In genomic region chr16:67198238-67198734, GRCh38 we compare ENCODE assay signal across 8 cellular contexts. TPM values are rescaled to one million over a fixed set of nuclear protein-coding genes. Genes with fewer than 3 reads are reported as not detected.
DNase-seq lines count a peak whose midpoint lies in the region; ATAC-seq and TF ChIP-seq lines count a peak whose summit lies in the region.

No MANE protein-coding gene starts in this region.

- H3K4me3 ChIP-seq in sigmoid colon: no peak overlapping the region

- no peaks in the 10 kb centered on the region for H3K9me3 ChIP-seq in sigmoid colon

- TF ChIP-seq EP300 in sigmoid colon (IDR thresholded peaks at IDR 0.05): no peak

- H3K36me3 ChIP-seq in sigmoid colon: peaks cover 33 to 62% (median 48%) of the 10 kb centered on the region in 4 donors

- intact Hi-C loops in left cardiac atrium (cut with DNase I): no loop called here
- intact Hi-C loops in sigmoid colon (cut with DNase I): no loop called here

- H3K4me3 Mint-ChIP-seq in IgD-negative memory B cell: peak overlapping the region in 2 of 4 donors; percentile 37 to 78
- H3K4me3 Mint-ChIP-seq in activated CD8-positive, alpha-beta T cell treated with anti-CD3 and anti-CD28 coated beads, Interleukin-2, amount 10 ng/mL, durations not matched to agents 7 days and 5 days: no peak overlapping the region

- peak; percentile 52 for ATAC-seq in activated CD8-positive, alpha-beta T cell treated with anti-CD3 and anti-CD28 coated beads, Interleukin-2, amount 10 ng/mL, durations not matched to agents 7 days and 5 days
- ATAC-seq in left cardiac atrium (peak; percentile 16 to 45), omental fat pad (ENCODE audit: low FRiP score) (no peak)

- H3K27me3 Mint-ChIP-seq in IgD-negative memory B cell: no peaks in the 10 kb centered on the region
- no peaks in the 10 kb centered on the region for H3K27me3 Mint-ChIP-seq in activated CD8-positive, alpha-beta T cell treated with anti-CD3 and anti-CD28 coated beads, Interleukin-2, amount 10 ng/mL, durations not matched to agents 7 days and 5 days (ENCODE audit: low read depth)

- H3K4me1 ChIP-seq in sigmoid colon: peaks cover 0 to 22% (median 19%) of the 10 kb centered on the region in 4 donors

- peak overlapping the region; percentile 46 to 74 (median 67) for H3K27ac Mint-ChIP-seq in IgD-negative memory B cell
- H3K27ac Mint-ChIP-seq in activated CD8-positive, alpha-beta T cell treated with anti-CD3 and anti-CD28 coated beads, Interleukin-2, amount 10 ng/mL, durations not matched to agents 7 days and 5 days: no peak overlapping the region

- 27 to 62% methylated on average over 12 of the region's 12 CpGs for WGBS in sigmoid colon, 2 donors

- no peaks in the 10 kb centered on the region for H3K27me3 ChIP-seq in sigmoid colon

- H3K27ac ChIP-seq in sigmoid colon: peak overlapping the region in 1 of 4 donors; percentile 20

- DNase-seq in DMS 273 (lab: John Stamatoyannopoulos, UW; ENCODE audit: unreplicated experiment) (peak; percentile 81), left cardiac atrium (peak; percentile 54), sigmoid colon (no peak), omental fat pad (ENCODE audit: low spot score) (no peak), NCI-H524 treated with DMSO at 0.1 percent for 48 hours (lab: John Stamatoyannopoulos, UW) (no peak)
- peak; percentile 44 for DNase-seq in activated CD8-positive, alpha-beta T cell treated with anti-CD3 and anti-CD28 coated beads, Interleukin-2, amount 10 ng/mL, durations not matched to agents 7 days and 5 days
- no peak for DNase-seq in stimulated activated CD8-positive, alpha-beta memory T cell treated with anti-CD3 and anti-CD28 coated beads, Interleukin-4, amount 100 ng/mL, for 48 hours

- H3K4me1 Mint-ChIP-seq in IgD-negative memory B cell: peaks cover 6 to 11% (median 11%) of the 10 kb centered on the region in 3 donors
- peaks cover 22% of the 10 kb centered on the region for H3K4me1 Mint-ChIP-seq in activated CD8-positive, alpha-beta T cell treated with anti-CD3 and anti-CD28 coated beads, Interleukin-2, amount 10 ng/mL, durations not matched to agents 7 days and 5 days (ENCODE audit: low read depth)

- CTCF ChIA-PET in activated CD8-positive, alpha-beta T cell treated with anti-CD3 and anti-CD28 coated beads, Interleukin-2, amount 10 ng/mL, durations not matched to agents 7 days and 5 days (lab: Charles Lee): interaction anchor here (0.8 to 2.3 kb wide), 15 partner anchors 11 to 249 kb away, joined by 3 to 9 read pairs (median 4); partner anchors contain the start of gene TMEM208

- H3K36me3 Mint-ChIP-seq in IgD-negative memory B cell: peaks cover 8% of the 10 kb centered on the region
- H3K36me3 Mint-ChIP-seq in activated CD8-positive, alpha-beta T cell treated with anti-CD3 and anti-CD28 coated beads, Interleukin-2, amount 10 ng/mL, durations not matched to agents 7 days and 5 days (ENCODE audit: low read depth): peaks cover 70% of the 10 kb centered on the region

- POLR2A ChIA-PET in activated CD8-positive, alpha-beta T cell treated with anti-CD3 and anti-CD28 coated beads, Interleukin-2, amount 10 ng/mL, durations not matched to agents 7 days and 5 days (lab: Charles Lee): interaction anchor here (1.2 to 1.5 kb wide), 2 partner anchors 29 to 46 kb away, joined by 4 read pairs; partner anchors contain the start of gene TMEM208

- H3K9me3 Mint-ChIP-seq in IgD-negative memory B cell: no peaks in the 10 kb centered on the region
- H3K9me3 Mint-ChIP-seq in activated CD8-positive, alpha-beta T cell treated with anti-CD3 and anti-CD28 coated beads, Interleukin-2, amount 10 ng/mL, durations not matched to agents 7 days and 5 days (ENCODE audit: insufficient read depth): no peaks in the 10 kb centered on the region

- TF ChIP-seq CTCF in sigmoid colon (IDR thresholded peaks at IDR 0.05) (peak in 3 of 4 experiments; percentile 17 to 52 (median 33)), omental fat pad (IDR thresholded peaks at IDR 0.05) (no peak)

- TF ChIP-seq POLR2A in sigmoid colon (IDR thresholded peaks at IDR 0.05): no peak

RNA-seq across cellular contexts. Expression of gene ELMO3, which starts 0.6 kb away (rescaled TPM):
- polyA plus RNA-seq in IgD-negative memory B cell (0.35 TPM), sigmoid colon (10 to 100 TPM; 31.8 to 41.8 (median 35.1) TPM)
- 1 to 10 TPM; 7.2 to 8.0 TPM for total RNA-seq in activated CD8-positive, alpha-beta T cell treated with anti-CD3 and anti-CD28 coated beads, Interleukin-2, amount 10 ng/mL, durations not matched to agents 7 days and 5 days
- total RNA-seq in left cardiac atrium (1 to 10 TPM; 1.0 to 1.6 TPM), sigmoid colon (1 to 10 TPM in 2 of 4 donors, under 1 TPM in 2; 0.14 to 1.7 (median 1.1) TPM), omental fat pad (1 to 10 TPM; 1.9 to 4.2 (median 3.1) TPM)

RNA-seq across cellular contexts. Expression of gene E2F4, which starts 6.3 kb away (rescaled TPM):
- polyA plus RNA-seq in IgD-negative memory B cell (73.7 TPM), sigmoid colon (10 to 100 TPM; 40.0 to 71.0 (median 51.7) TPM)
- total RNA-seq in activated CD8-positive, alpha-beta T cell treated with anti-CD3 and anti-CD28 coated beads, Interleukin-2, amount 10 ng/mL, durations not matched to agents 7 days and 5 days: 100 to 1,000 TPM; 134 to 138 TPM
- total RNA-seq in left cardiac atrium (10 to 100 TPM; 34.9 to 46.2 TPM), sigmoid colon (10 to 100 TPM; 59.9 to 85.9 (median 76.0) TPM), omental fat pad (100 to 1,000 TPM in 2 of 4 donors, 10 to 100 TPM in 2; 84.9 to 156 (median 107) TPM)

RNA-seq across cellular contexts. Expression of gene EXOC3L1, which starts 8.3 kb away (rescaled TPM):
- polyA plus RNA-seq in IgD-negative memory B cell (not detected), sigmoid colon (1 to 10 TPM; 2.5 to 8.4 (median 5.4) TPM)
- not detected for total RNA-seq in activated CD8-positive, alpha-beta T cell treated with anti-CD3 and anti-CD28 coated beads, Interleukin-2, amount 10 ng/mL, durations not matched to agents 7 days and 5 days
- total RNA-seq in left cardiac atrium (1 to 10 TPM; 1.9 to 2.0 TPM), sigmoid colon (1 to 10 TPM; 1.1 to 4.4 (median 1.9) TPM), omental fat pad (10 to 100 TPM in 1 of 4 donors, 1 to 10 TPM in 3; 2.3 to 28.8 (median 3.4) TPM)

RNA-seq across cellular contexts. Expression of gene MATCAP1, which starts 14.5 kb away (rescaled TPM):
- polyA plus RNA-seq in IgD-negative memory B cell: 0.56 TPM
- 10 to 100 TPM; 43.3 to 48.2 TPM for total RNA-seq in activated CD8-positive, alpha-beta T cell treated with anti-CD3 and anti-CD28 coated beads, Interleukin-2, amount 10 ng/mL, durations not matched to agents 7 days and 5 days
- 10 to 100 TPM; 16.8 to 18.1 TPM for total RNA-seq in left cardiac atrium
- total RNA-seq in sigmoid colon: 10 to 100 TPM in 1 of 4 donors, 1 to 10 TPM in 3; 6.6 to 22.2 (median 9.7) TPM
- polyA plus RNA-seq in sigmoid colon: 10 to 100 TPM in 1 of 3 donors, 1 to 10 TPM in 2; 3.0 to 30.3 (median 4.8) TPM
- 10 to 100 TPM; 12.6 to 53.4 (median 17.2) TPM for total RNA-seq in omental fat pad

RNA-seq across cellular contexts. Expression of gene NOL3, which starts 27.9 kb away (rescaled TPM):
- polyA plus RNA-seq in IgD-negative memory B cell (not detected), sigmoid colon (10 to 100 TPM; 12.7 to 23.9 (median 13.2) TPM)
- 1 to 10 TPM; 7.4 to 8.2 TPM for total RNA-seq in activated CD8-positive, alpha-beta T cell treated with anti-CD3 and anti-CD28 coated beads, Interleukin-2, amount 10 ng/mL, durations not matched to agents 7 days and 5 days
- total RNA-seq in left cardiac atrium (10 to 100 TPM; 58.6 to 80.5 TPM), sigmoid colon (10 to 100 TPM; 23.2 to 36.7 (median 25.9) TPM), omental fat pad (10 to 100 TPM; 17.1 to 60.4 (median 41.3) TPM)

Comparison
In these comparisons a context has a peak if more than half of its experiments do, and no peak if none do; other contexts are left out.
1. DNase-seq: peak in DMS 273 (single experiment), activated CD8-positive, alpha-beta T cell treated with anti-CD3 and anti-CD28 coated beads, Interleukin-2, amount 10 ng/mL, durations not matched to agents 7 days and 5 days (single experiment) and left cardiac atrium (single experiment); none in sigmoid colon (single experiment), omental fat pad (single experiment), stimulated activated CD8-positive, alpha-beta memory T cell treated with anti-CD3 and anti-CD28 coated beads, Interleukin-4, amount 100 ng/mL, for 48 hours (single experiment) and NCI-H524 treated with DMSO at 0.1 percent for 48 hours (single experiment).
2. CTCF ChIP-seq: peak in sigmoid colon (3 of 4); none in omental fat pad (0 of 3).